ENCODE assay signal across 8 cellular contexts in the genomic region with DNA sequence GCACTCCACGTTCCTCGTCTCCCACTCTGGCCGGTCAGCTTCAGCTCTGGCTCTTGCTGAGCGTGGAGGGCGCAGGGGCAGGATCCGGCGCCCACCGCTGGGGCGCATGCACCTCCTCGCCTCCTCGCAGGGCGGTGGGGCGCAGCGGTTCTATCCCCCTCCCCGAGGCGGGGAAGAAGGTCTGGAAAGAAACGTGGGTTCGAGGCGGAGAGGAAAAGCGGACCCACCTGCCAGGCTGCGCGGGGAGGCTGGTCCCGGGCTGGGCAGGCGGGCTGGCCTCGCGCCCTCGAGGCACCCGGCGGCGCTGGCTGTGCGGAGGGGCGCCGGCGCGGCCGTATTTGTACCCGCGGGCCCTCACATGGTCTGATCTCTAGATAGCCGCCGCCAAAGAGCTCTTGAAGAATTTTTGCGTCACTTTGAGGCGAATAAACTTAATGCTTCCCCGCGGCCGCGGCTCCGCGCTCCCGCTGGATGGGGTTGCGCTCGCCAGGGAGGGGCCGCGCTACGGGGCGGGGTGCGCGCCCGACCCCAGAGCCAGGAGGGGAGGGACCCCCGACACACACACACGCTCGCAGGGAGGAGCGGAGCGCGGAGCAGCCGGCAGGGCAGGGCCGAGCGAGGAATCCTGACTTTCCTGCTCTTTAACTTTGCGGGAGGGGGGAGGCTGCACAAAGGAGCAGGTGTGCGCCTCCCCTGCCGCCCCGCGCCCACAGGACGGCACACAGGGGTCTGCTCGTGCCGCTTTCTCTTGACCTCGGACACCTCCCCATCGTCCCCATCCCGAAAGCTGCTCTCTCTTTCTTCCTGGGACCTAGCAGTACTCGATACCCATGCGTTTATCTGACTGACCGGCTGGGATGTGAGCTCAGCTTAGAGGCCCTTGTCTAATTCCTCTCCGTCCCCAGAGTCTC. TPM values are rescaled to one million over a fixed set of nuclear protein-coding genes. Genes with fewer than 3 reads are reported as not detected.
A peak's percentile ranks its signal among the peaks of the same experiment; 100 is the strongest.
DNase-seq lines count a peak whose midpoint lies in the region; ATAC-seq and TF ChIP-seq lines count a peak whose summit lies in the region.

A gene (minus strand): TSS at position 312 of the 911 bp plus-strand sequence. CDS start 13,739 bp downstream, outside the sequence.

- TF ChIP-seq POLR2A in esophagus squamous epithelium (IDR thresholded peaks at IDR 0.05): no peak

- ATAC-seq in omental fat pad (ENCODE audit: low FRiP score) (peak; percentile 6), GM18870 (IDR thresholded peaks at IDR 0.05; ENCODE audit: unreplicated experiment) (no peak)

- H3K27ac ChIP-seq in esophagus squamous epithelium: peak within 1 kb of the TSS in 3 of 4 donors; percentile 15 to 71 (median 60)

- DNase-seq in GM12864 (ENCODE audit: low read depth): no peak
- DNase-seq in NT2/D1 (ENCODE audit: low read depth, low spot score): no peak
- no peak for DNase-seq in esophagus squamous epithelium (lab: John Stamatoyannopoulos, UW)
- no peak for DNase-seq in omental fat pad (ENCODE audit: low spot score)
- no peak for DNase-seq in SKM-1 treated with dmso at 0.1 percent for 144 hours (lab: John Stamatoyannopoulos, UW; ENCODE audit: unreplicated experiment)
- no peak for DNase-seq in KBM-7
- DNase-seq in putamen (ENCODE audit: low spot score): no peak

- peaks cover 9% of the 10 kb centered on the region for H3K4me1 ChIP-seq in NT2/D1 (ENCODE audit: insufficient read depth, insufficient read length)
- H3K4me1 ChIP-seq in esophagus squamous epithelium: peaks cover 16 to 63% (median 22%) of the 10 kb centered on the region in 3 donors

- intact Hi-C loops in esophagus squamous epithelium (cut with DNase I): no loop called here

- H3K4me3 ChIP-seq in GM12864 (ENCODE audit: low read depth, low read length) (peak within 1 kb of the TSS; percentile 51), NT2/D1 (ENCODE audit: insufficient read length, low read depth) (peak within 1 kb of the TSS; percentile 32), esophagus squamous epithelium (peak within 1 kb of the TSS; percentile 42 to 61 (median 58))

- H3K27me3 ChIP-seq in NT2/D1 (ENCODE audit: insufficient read depth, insufficient read length) (peaks cover 69% of the 10 kb centered on the region), esophagus squamous epithelium (peaks cover 0 to 67% (median 2%) of the 10 kb centered on the region in 4 donors)

- in situ Hi-C loops in KBM-7 (cut with MboI; ENCODE audit: low pct_unique_long_range_greater_than_20kb, low sequenced_read_pairs): no loop called here

- WGBS in esophagus squamous epithelium, 2 donors: 2 to 17% methylated on average over 10 to 31 of the region's 82 CpGs

- H3K36me3 ChIP-seq in NT2/D1 (ENCODE audit: insufficient read depth, insufficient read length, low read length) (no peaks in the 10 kb centered on the region), esophagus squamous epithelium (no peaks in the 10 kb centered on the region)

- H3K9me3 ChIP-seq in NT2/D1 (ENCODE audit: insufficient read depth, low read length): peaks cover 8% of the 10 kb centered on the region; the same call in 1 of the 2 replicates
- no peaks in the 10 kb centered on the region for H3K9me3 ChIP-seq in esophagus squamous epithelium

- peak within 1 kb of the TSS; percentile 50 for H3K9ac ChIP-seq in NT2/D1 (ENCODE audit: insufficient read length, low read depth)

- TF ChIP-seq CTCF in GM12864 (IDR thresholded peaks at IDR 0.05; ENCODE audit: low read depth, low read length, missing control alignments): no peak
- TF ChIP-seq CTCF in esophagus squamous epithelium (IDR thresholded peaks at IDR 0.05): no peak
- TF ChIP-seq CTCF in omental fat pad (IDR thresholded peaks at IDR 0.05): no peak

RNA-seq across cellular contexts. Expression of the gene that starts here (rescaled TPM):
- total RNA-seq in esophagus squamous epithelium (1 to 10 TPM in 3 of 4 donors, under 1 TPM in 1; 0.48 to 8.2 (median 3.5) TPM), omental fat pad (1 to 10 TPM; 1.1 to 2.3 (median 1.2) TPM)
